Comparison of ENCODE assay signal across 26 cellular contexts in genomic region chr7:82674319-82674718, GRCh38.
"Had no signal": no experiment of that assay in that cellular context is flagged by ENCODE, and none has a peak within 500 bp of the region (broad histone marks: within the 10 kb centered on the region; RNA-seq: fewer than 3 reads in every experiment).

No MANE protein-coding gene starts in this region.

- H3K27ac ChIP-seq: adrenal gland, ascending aorta, cardiac muscle cell, coronary artery, gastroesophageal sphincter, hepatocyte, neutrophil, sigmoid colon, vagina, WERI-Rb-1 had no signal

- H3K9me3 ChIP-seq: adrenal gland, ascending aorta, gastroesophageal sphincter, neutrophil, sigmoid colon, vagina had no signal

- H3K27me3 ChIP-seq: adrenal gland, ascending aorta, cardiac muscle cell, gastroesophageal sphincter, hepatocyte, neutrophil, sigmoid colon, vagina had no signal

- H3K36me3 ChIP-seq: adrenal gland, ascending aorta, cardiac muscle cell, gastroesophageal sphincter, neutrophil, sigmoid colon, vagina, WERI-Rb-1 had no signal

- H3K4me3 ChIP-seq: adrenal gland, ascending aorta, cardiac muscle cell, coronary artery, gastroesophageal sphincter, hepatocyte, sigmoid colon, vagina had no signal

- H3K79me2 ChIP-seq: hepatocyte had no signal

- H3K4me2 ChIP-seq: hepatocyte had no signal

- H2AFZ ChIP-seq: hepatocyte had no signal

- DNase-seq: activated CD4-positive, alpha-beta T cell treated with anti-CD3 and anti-CD28 coated beads for 48 hours; activated CD4-positive, alpha-beta T cell treated with anti-CD3 and anti-CD28 coated beads, Interleukin-2, amount 50 U/mL, for 48 hours; activated CD8-positive, alpha-beta memory T cell treated with anti-CD3 and anti-CD28 coated beads for 24 hours; activated effector memory CD4-positive, alpha-beta T cell treated with Interleukin-2 at 50 U/mL for 16 hours; activated naive CD4-positive, alpha-beta T cell treated with Interleukin-2 at 50 U/mL for 16 hours; adrenal gland; cerebellar nuclear complex; effector memory CD8-positive, alpha-beta T cell; erythroblast; left cardiac atrium; left ventricle myocardium superior; sigmoid colon; small intestine; stimulated activated CD4-positive, alpha-beta T cell treated with anti-CD3 and anti-CD28 coated beads, Interleukin-4, amount 100 ng/mL, for 4 hours; stimulated activated CD8-positive, alpha-beta memory T cell treated with anti-CD3 and anti-CD28 coated beads, Interleukin-4, amount 100 ng/mL, for 48 hours; stimulated activated naive CD8-positive, alpha-beta T cell treated with anti-CD3 and anti-CD28 coated beads, Interleukin-15, amount 100 ng/mL, for 72 hours; substantia nigra; T-helper 9 cell; WERI-Rb-1 had no signal

- H3K4me1 ChIP-seq: adrenal gland, ascending aorta had no signal
